ENCODE assay signal across 10 cellular contexts in the genomic region with DNA sequence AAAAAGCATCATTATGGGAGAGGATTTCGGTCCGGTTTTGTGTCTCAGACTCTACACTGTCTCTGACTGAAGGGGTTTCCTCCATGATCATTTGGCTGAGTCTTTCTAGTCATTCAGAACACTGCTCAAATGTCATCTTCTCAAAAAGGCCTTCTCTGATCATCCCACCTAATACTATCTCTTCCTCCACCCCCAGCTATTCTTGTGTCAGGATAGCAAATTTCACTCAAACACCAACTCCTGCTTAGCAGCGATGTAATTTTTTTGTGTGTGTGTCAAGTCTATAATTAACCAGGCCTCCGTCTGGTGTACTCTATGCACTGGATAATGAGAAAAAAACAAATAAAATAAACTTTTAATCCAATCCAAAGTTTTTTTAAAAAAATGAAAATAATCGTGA.
"Had no signal": no experiment of that assay in that cellular context is flagged by ENCODE, and none has a peak within 500 bp of the region (broad histone marks: within the 10 kb centered on the region; RNA-seq: fewer than 3 reads in every experiment).

No MANE protein-coding gene starts in this region.

- H2AFZ ChIP-seq: GM23248 had no signal

- H3K36me3 ChIP-seq: HAP-1 had no signal

- DNase-seq: GM23248, GOT3, H7, HFFc6, KBM-7 had no signal

- H3K4me3 ChIP-seq: GM23248, HAP-1 had no signal

- H3K9me3 ChIP-seq: HAP-1 had no signal

- H3K4me2 ChIP-seq: KMS-11 had no signal

- ATAC-seq: HCT116, HepG2 had no signal

- H3K9ac ChIP-seq: GM23248, KMS-11 had no signal

- H3K27ac ChIP-seq: GM23248, HL-60, KMS-11 had no signal

- H3K4me1 ChIP-seq: HAP-1 had no signal
